Comparison of ENCODE assay signal across 2 cellular contexts in the genomic region with DNA sequence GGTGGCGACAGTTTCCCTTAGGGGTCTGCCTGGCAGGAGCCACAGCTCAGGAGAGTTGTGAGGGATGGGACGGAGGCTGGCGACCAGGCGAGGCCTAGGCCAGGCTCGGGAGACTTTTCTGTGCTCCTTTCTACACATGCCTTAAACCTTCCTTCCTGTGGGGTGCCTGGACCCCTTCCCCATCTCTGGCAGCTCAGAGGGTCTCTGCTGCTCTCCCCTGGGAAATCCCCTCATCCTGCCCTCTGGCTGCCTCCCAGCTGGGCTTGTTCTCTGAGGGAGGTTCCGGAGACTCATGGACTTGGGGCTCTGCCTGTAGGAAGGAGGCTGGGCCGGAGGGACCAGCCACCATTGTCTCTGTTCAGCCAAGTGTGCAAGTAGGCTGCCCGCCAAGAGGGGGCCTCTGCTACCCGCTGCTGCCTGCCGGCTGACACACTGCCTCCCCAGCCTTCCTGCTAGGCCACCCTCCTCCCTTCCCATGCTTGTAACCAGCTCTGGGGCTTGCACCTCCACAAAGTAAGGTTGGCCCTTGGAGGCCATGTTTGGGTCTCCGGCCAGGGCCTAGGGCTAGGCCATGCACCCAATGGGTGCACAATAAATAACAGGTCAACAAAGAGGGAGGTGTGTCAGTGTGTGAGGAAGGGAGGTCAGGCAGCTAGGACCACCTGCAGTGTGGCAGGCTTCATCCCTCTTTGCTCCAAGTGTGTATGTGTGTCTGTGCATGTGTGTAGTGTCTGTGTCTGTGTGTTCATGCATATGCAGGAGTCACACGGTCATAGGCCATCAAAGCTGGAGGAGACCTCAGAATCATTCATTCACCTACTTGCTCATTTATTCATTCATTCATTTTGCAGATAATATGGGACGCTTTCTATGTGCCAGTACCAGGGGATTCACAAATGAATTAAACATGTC.
TF ChIP-seq lines count a peak whose summit lies in the region.

No MANE protein-coding gene starts in this region.

TF ChIP-seq in WTC11, 78 proteins besides CTCF, POLR2A, EP300 and RAD21 (continued from another document):
- no peak for TF ChIP-seq ZNF423 (CRISPR knock-in tag; IDR thresholded peaks at IDR 0.05)
- TF ChIP-seq TP53 (CRISPR knock-in tag; IDR thresholded peaks at IDR 0.05) = no peak
- no peak for TF ChIP-seq SP1 (CRISPR knock-in tag; conservative IDR thresholded peaks at IDR 0.05)
TF ChIP-seq in WTC11: peak in this region for 0.

TF ChIP-seq in SK-N-SH, 30 proteins besides CTCF, POLR2A, EP300 and RAD21 (continued from another document):
- TF ChIP-seq, protein P1, sequence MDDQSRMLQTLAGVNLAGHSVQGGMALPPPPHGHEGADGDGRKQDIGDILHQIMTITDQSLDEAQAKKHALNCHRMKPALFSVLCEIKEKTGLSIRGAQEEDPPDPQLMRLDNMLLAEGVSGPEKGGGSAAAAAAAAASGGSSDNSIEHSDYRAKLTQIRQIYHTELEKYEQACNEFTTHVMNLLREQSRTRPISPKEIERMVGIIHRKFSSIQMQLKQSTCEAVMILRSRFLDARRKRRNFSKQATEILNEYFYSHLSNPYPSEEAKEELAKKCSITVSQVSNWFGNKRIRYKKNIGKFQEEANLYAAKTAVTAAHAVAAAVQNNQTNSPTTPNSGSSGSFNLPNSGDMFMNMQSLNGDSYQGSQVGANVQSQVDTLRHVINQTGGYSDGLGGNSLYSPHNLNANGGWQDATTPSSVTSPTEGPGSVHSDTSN (IDR thresholded peaks at IDR 0.05) = no peak
- TF ChIP-seq SMC3 (IDR thresholded peaks at IDR 0.05; ENCODE audit: low read depth, low read length) (no peak), SIN3A (IDR thresholded peaks at IDR 0.05; ENCODE audit: borderline replicate concordance, low read depth, low read length) (no peak), RXRA (IDR thresholded peaks at IDR 0.05; ENCODE audit: borderline replicate concordance, low read depth) (no peak), NRF1 (IDR thresholded peaks at IDR 0.05; ENCODE audit: low read depth, low read length) (no peak), RFX5 (IDR thresholded peaks at IDR 0.05; ENCODE audit: low read length) (no peak), JUND (IDR thresholded peaks at IDR 0.05) (no peak), FOXM1 (IDR thresholded peaks at IDR 0.05; ENCODE audit: low read depth) (no peak), POLR2AphosphoS5 (IDR thresholded peaks at IDR 0.05; ENCODE audit: low read depth, low read length) (no peak), FOSL2 (IDR thresholded peaks at IDR 0.05; ENCODE audit: borderline replicate concordance, low read depth) (no peak), RCOR1 (IDR thresholded peaks at IDR 0.05; ENCODE audit: low read length) (no peak), MEF2A (IDR thresholded peaks at IDR 0.05; ENCODE audit: borderline replicate concordance, low read depth) (no peak)
- TF ChIP-seq, protein P2, sequence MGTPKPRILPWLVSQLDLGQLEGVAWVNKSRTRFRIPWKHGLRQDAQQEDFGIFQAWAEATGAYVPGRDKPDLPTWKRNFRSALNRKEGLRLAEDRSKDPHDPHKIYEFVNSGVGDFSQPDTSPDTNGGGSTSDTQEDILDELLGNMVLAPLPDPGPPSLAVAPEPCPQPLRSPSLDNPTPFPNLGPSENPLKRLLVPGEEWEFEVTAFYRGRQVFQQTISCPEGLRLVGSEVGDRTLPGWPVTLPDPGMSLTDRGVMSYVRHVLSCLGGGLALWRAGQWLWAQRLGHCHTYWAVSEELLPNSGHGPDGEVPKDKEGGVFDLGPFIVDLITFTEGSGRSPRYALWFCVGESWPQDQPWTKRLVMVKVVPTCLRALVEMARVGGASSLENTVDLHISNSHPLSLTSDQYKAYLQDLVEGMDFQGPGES (IDR thresholded peaks at IDR 0.05; ENCODE audit: low read depth, low read length) = no peak
- TF ChIP-seq, protein P3, sequence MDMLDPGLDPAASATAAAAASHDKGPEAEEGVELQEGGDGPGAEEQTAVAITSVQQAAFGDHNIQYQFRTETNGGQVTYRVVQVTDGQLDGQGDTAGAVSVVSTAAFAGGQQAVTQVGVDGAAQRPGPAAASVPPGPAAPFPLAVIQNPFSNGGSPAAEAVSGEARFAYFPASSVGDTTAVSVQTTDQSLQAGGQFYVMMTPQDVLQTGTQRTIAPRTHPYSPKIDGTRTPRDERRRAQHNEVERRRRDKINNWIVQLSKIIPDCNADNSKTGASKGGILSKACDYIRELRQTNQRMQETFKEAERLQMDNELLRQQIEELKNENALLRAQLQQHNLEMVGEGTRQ (IDR thresholded peaks at IDR 0.05; ENCODE audit: borderline replicate concordance, low read depth, low read length) = no peak
